Comparison of ENCODE assay signal across 38 cellular contexts in the genomic region with DNA sequence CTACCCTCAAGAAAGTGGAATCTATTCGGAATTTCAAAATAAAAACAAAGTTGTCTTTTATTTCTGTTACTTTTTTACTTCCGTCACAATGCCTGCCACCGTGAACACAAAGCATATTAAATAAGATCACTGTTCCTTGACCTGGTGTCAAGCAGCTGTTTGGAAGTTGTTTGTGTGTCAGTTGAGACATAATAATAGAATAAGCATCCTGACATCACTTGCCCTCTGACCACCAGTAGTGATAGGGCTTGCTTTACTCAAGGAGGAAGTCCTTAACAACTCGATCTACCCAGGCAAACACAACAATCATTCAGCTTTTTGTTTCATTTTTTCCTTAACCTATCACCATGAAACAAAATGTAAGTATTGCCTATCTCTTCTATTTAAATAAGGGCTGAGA.
"Had no signal": no experiment of that assay in that cellular context is flagged by ENCODE, and none has a peak within 500 bp of the region (broad histone marks: within the 10 kb centered on the region; RNA-seq: fewer than 3 reads in every experiment).

No MANE protein-coding gene starts in this region.

- H3K27ac Mint-ChIP-seq: activated CD4-positive, alpha-beta memory T cell treated with anti-CD3 and anti-CD28 coated beads for 36 hours; activated CD4-positive, alpha-beta T cell treated with anti-CD3 and anti-CD28 coated beads, Interleukin-2, amount 10 ng/mL, durations not matched to agents 24 days and 14 days; activated naive CD4-positive, alpha-beta T cell treated with anti-CD3 and anti-CD28 coated beads for 36 hours; activated naive CD8-positive, alpha-beta T cell treated with anti-CD3 and anti-CD28 coated beads for 36 hours; activated T-helper 1 cell treated with anti-CD3 and anti-CD28 coated beads, Interleukin-12 subunit alpha, Interleukin-12 subunit beta, Interleukin-2, Interleukin-4 antibody, amounts not matched to agents 30 ng/mL and 10 ng/mL and 1 ng/mL, durations not matched to agents 14 hours and 24 hours and 36 hours; naive B cell; nephron progenitor cell; progenitor cell of endocrine pancreas; stimulated activated memory B cell treated with anti-CD40 and anti-IgM and Interleukin-4, amounts not matched to agents 10 μg/mL and 1 μg/mL and 100 μg/mL, for 72 hours; T-helper 1 cell treated with Interleukin-12 subunit alpha and Interleukin-12 subunit beta and Interleukin-4 antibody, amounts not matched to agents 30 μg/mL and 1 μg/mL, for 36 hours had no signal

- H3K27me3 ChIP-seq: heart right ventricle, neutrophil, ovary, right lobe of liver, stomach, thyroid gland, upper lobe of left lung, vagina had no signal

- H3K4me3 ChIP-seq: dorsolateral prefrontal cortex, heart right ventricle, left ventricle myocardium inferior, lung, mucosa of descending colon, ovary, right lobe of liver, smooth muscle cell, stomach, thyroid gland, upper lobe of left lung, vagina had no signal

- H3K36me3 ChIP-seq: heart right ventricle, left ventricle myocardium inferior, neutrophil, ovary, right lobe of liver, stomach, thyroid gland, upper lobe of left lung, vagina had no signal

- ATAC-seq: heart right ventricle; mucosa of descending colon; right lobe of liver; stimulated activated memory B cell treated with anti-CD40 and anti-IgM and Interleukin-4, amounts not matched to agents 10 μg/mL and 1 μg/mL and 100 μg/mL, for 72 hours had no signal

- H3K27me3 Mint-ChIP-seq: naive B cell; progenitor cell of endocrine pancreas; stimulated activated memory B cell treated with anti-CD40 and anti-IgM and Interleukin-4, amounts not matched to agents 10 μg/mL and 1 μg/mL and 100 μg/mL, for 72 hours had no signal

- H3K27ac ChIP-seq: dorsolateral prefrontal cortex, heart right ventricle, left ventricle myocardium inferior, neutrophil, ovary, right lobe of liver, stomach, thyroid gland, upper lobe of left lung, vagina had no signal

- H3K4me1 Mint-ChIP-seq: activated CD4-positive, alpha-beta T cell treated with anti-CD3 and anti-CD28 coated beads, Interleukin-2, amount 10 ng/mL, durations not matched to agents 24 days and 14 days; activated naive CD8-positive, alpha-beta T cell treated with anti-CD3 and anti-CD28 coated beads for 36 hours; central memory CD8-positive, alpha-beta T cell; naive B cell; stimulated activated memory B cell treated with anti-CD40 and anti-IgM and Interleukin-4, amounts not matched to agents 10 μg/mL and 1 μg/mL and 100 μg/mL, for 72 hours had no signal

- H3K9me3 ChIP-seq: left ventricle myocardium inferior, mucosa of descending colon, neutrophil, ovary, right lobe of liver, thyroid gland, vagina had no signal

- H3K9me3 Mint-ChIP-seq: activated CD4-positive, alpha-beta memory T cell treated with anti-CD3 and anti-CD28 coated beads for 36 hours; activated CD4-positive, alpha-beta T cell treated with anti-CD3 and anti-CD28 coated beads, Interleukin-2, amount 10 ng/mL, durations not matched to agents 24 days and 14 days; activated naive CD4-positive, alpha-beta T cell treated with anti-CD3 and anti-CD28 coated beads for 36 hours; activated naive CD8-positive, alpha-beta T cell treated with anti-CD3 and anti-CD28 coated beads for 36 hours; activated T-helper 1 cell treated with anti-CD3 and anti-CD28 coated beads, Interleukin-12 subunit alpha, Interleukin-12 subunit beta, Interleukin-2, Interleukin-4 antibody, amounts not matched to agents 30 ng/mL and 10 ng/mL and 1 ng/mL, durations not matched to agents 14 hours and 24 hours and 36 hours; central memory CD8-positive, alpha-beta T cell; T-helper 1 cell treated with Interleukin-12 subunit alpha and Interleukin-12 subunit beta and Interleukin-4 antibody, amounts not matched to agents 30 μg/mL and 1 μg/mL, for 36 hours had no signal

- H3K4me3 Mint-ChIP-seq: activated CD4-positive, alpha-beta memory T cell treated with anti-CD3 and anti-CD28 coated beads for 36 hours; activated CD4-positive, alpha-beta T cell treated with anti-CD3 and anti-CD28 coated beads, Interleukin-2, amount 10 ng/mL, durations not matched to agents 24 days and 14 days; activated naive CD4-positive, alpha-beta T cell treated with anti-CD3 and anti-CD28 coated beads for 36 hours; activated naive CD8-positive, alpha-beta T cell treated with anti-CD3 and anti-CD28 coated beads for 36 hours; activated T-helper 1 cell treated with anti-CD3 and anti-CD28 coated beads, Interleukin-12 subunit alpha, Interleukin-12 subunit beta, Interleukin-2, Interleukin-4 antibody, amounts not matched to agents 30 ng/mL and 10 ng/mL and 1 ng/mL, durations not matched to agents 14 hours and 24 hours and 36 hours; central memory CD8-positive, alpha-beta T cell; naive B cell; nephron progenitor cell; stimulated activated memory B cell treated with anti-CD40 and anti-IgM and Interleukin-4, amounts not matched to agents 10 μg/mL and 1 μg/mL and 100 μg/mL, for 72 hours; T-helper 1 cell treated with Interleukin-12 subunit alpha and Interleukin-12 subunit beta and Interleukin-4 antibody, amounts not matched to agents 30 μg/mL and 1 μg/mL, for 36 hours had no signal

- H3K4me1 ChIP-seq: right lobe of liver, stomach, thyroid gland, upper lobe of left lung, vagina had no signal

- DNase-seq: activated CD4-positive, alpha-beta memory T cell treated with anti-CD3 and anti-CD28 coated beads for 36 hours; activated CD4-positive, alpha-beta T cell treated with anti-CD3 and anti-CD28 coated beads, Interleukin-2, amount 10 ng/mL, durations not matched to agents 24 days and 14 days; activated CD4-positive, CD25-positive, alpha-beta regulatory T cell treated with anti-CD3 and anti-CD28 coated beads, Interleukin-2, amount 50 U/mL, for 72 hours; activated CD8-positive, alpha-beta memory T cell treated with anti-CD3 and anti-CD28 coated beads, Interleukin-2, amount 50 U/mL, for 4 hours; activated effector memory CD4-positive, alpha-beta T cell treated with anti-CD3 and anti-CD28 coated beads, Interleukin-2, amount 50 U/mL, for 16 hours; activated naive CD4-positive, alpha-beta T cell treated with anti-CD3 and anti-CD28 coated beads for 36 hours; activated naive CD8-positive, alpha-beta T cell treated with anti-CD3 and anti-CD28 coated beads for 36 hours; activated T-cell treated with anti-CD3 and anti-CD28 coated beads, Interleukin-2, amount 50 U/mL, for 1 hour; amniotic stem cell; dorsolateral prefrontal cortex; effector memory CD4-positive, alpha-beta T cell; foreskin melanocyte; heart right ventricle; left ventricle myocardium inferior; mucosa of descending colon; naive B cell; nephron progenitor cell; ovary; right lobe of liver; stimulated activated CD4-positive, alpha-beta T cell treated with anti-CD3 and anti-CD28 coated beads, Interleukin-1b, Interleukin-23, amount 100 ng/mL, for 48 hours; stimulated activated CD4-positive, alpha-beta T cell treated with anti-CD3 and anti-CD28 coated beads, Interleukin-4, amount 100 ng/mL, for 4 hours; stimulated activated CD8-positive, alpha-beta memory T cell treated with anti-CD3 and anti-CD28 coated beads, Interleukin-4, amount 100 ng/mL, for 48 hours; stomach; SW 1271; T-helper 9 cell; thyroid gland; upper lobe of left lung had no signal

- H3K4me2 ChIP-seq: smooth muscle cell had no signal

- FAIRE-seq: colon, islet of Langerhans had no signal

- H3K36me3 Mint-ChIP-seq: activated CD4-positive, alpha-beta memory T cell treated with anti-CD3 and anti-CD28 coated beads for 36 hours; activated naive CD8-positive, alpha-beta T cell treated with anti-CD3 and anti-CD28 coated beads for 36 hours; naive B cell; stimulated activated memory B cell treated with anti-CD40 and anti-IgM and Interleukin-4, amounts not matched to agents 10 μg/mL and 1 μg/mL and 100 μg/mL, for 72 hours had no signal
